In genomic region chr15:52963865-52964264, GRCh38 we compare ENCODE assay signal across 24 cellular contexts.
DNase-seq lines count a peak whose midpoint lies in the region; ATAC-seq, FAIRE-seq and TF ChIP-seq lines count a peak whose summit lies in the region.
"Had no signal": no experiment of that assay in that cellular context is flagged by ENCODE, and none has a peak within 500 bp of the region (broad histone marks: within the 10 kb centered on the region; RNA-seq: fewer than 3 reads in every experiment).

No MANE protein-coding gene starts in this region.

- no peaks in the 10 kb centered on the region for H3K9me3 ChIP-seq in liver (ENCODE audit: control insufficient read depth in 4 of 4, low read length in 3 of 4)
- no peaks in the 10 kb centered on the region for H3K9me3 ChIP-seq in HepG2 (ENCODE audit: low read length)
- no peaks in the 10 kb centered on the region for H3K9me3 ChIP-seq in right lobe of liver
- H3K9me3 ChIP-seq: A549; BLaER1 treated with 17β-estradiol and CSF1 and Interleukin-3, amounts not matched to agents 10 nM and 100 nM; Caco-2 had no signal

- H2AFZ ChIP-seq in HepG2 (ENCODE audit: low read length), result no peak overlapping the region

- no peak overlapping the region for H3K9ac ChIP-seq in liver (ENCODE audit: low read depth in 1 of 2, low read length in 2 of 2)
- H3K9ac ChIP-seq in HepG2 (ENCODE audit: insufficient read depth, low read depth, low read length), result no peak overlapping the region
- H3K9ac ChIP-seq: BLaER1 treated with 17β-estradiol and CSF1 and Interleukin-3, amounts not matched to agents 10 nM and 100 nM had no signal

- TF ChIP-seq RAD21 in liver (IDR thresholded peaks at IDR 0.05) (peak; percentile 48 to 57), HepG2 (CRISPR knock-in tag; IDR thresholded peaks at IDR 0.05) (no peak)

- POLR2A ChIA-PET in HepG2 (lab: Yijun Ruan, JAX), result no interaction called here

- TF ChIP-seq EP300 in HepG2 (IDR thresholded peaks at IDR 0.05; ENCODE audit: low read depth in 2 of 2, low read length in 2 of 2), result no peak
- TF ChIP-seq EP300 in HepG2 (CRISPR knock-in tag; IDR thresholded peaks at IDR 0.05; ENCODE audit: borderline replicate concordance), result no peak

- CTCF ChIA-PET in HepG2 (lab: Yijun Ruan, JAX; ENCODE audit: low intra/inter-chr PET ratio, low total read pairs), result no interaction called here

- no peak overlapping the region for H3K4me2 ChIP-seq in HepG2 (ENCODE audit: low read depth, low read length)
- H3K4me2 ChIP-seq: A549; BLaER1 treated with 17β-estradiol and CSF1 and Interleukin-3, amounts not matched to agents 10 nM and 100 nM had no signal

- intact Hi-C loops in HepG2 (cut with micrococcal nuclease; ENCODE audit: unreplicated experiment), result no loop called here
- intact Hi-C loops in right lobe of liver (cut with DNase I), result loop anchor here in 1 of 2 donors (10.0 kb wide), 1 partner anchor 179 kb away; no protein-coding TSS in a partner anchor

- H3K79me2 ChIP-seq in HepG2 (ENCODE audit: insufficient read depth, low read length), result no peaks in the 10 kb centered on the region

- TF ChIP-seq CTCF in liver (IDR thresholded peaks at IDR 0.05; ENCODE audit: low read depth, low read length, missing input control) (no peak), HepG2 (CRISPR knock-in tag; IDR thresholded peaks at IDR 0.05) (no peak), right lobe of liver (IDR thresholded peaks at IDR 0.05) (no peak)

- H3K4me3 ChIP-seq in liver (ENCODE audit: low read depth in 1 of 3, low read length in 3 of 3) (no peak overlapping the region), HepG2 (replicated peaks in 1 of 3; ENCODE audit: insufficient read depth in 1 of 3, low read depth in 2 of 3, low read length in 3 of 3) (no peak overlapping the region), right lobe of liver (no peak overlapping the region)
- H3K4me3 ChIP-seq: A549; BLaER1 treated with 17β-estradiol and CSF1 and Interleukin-3, amounts not matched to agents 10 nM and 100 nM; GM12878 had no signal

- ATAC-seq in HepG2 (no peak), right lobe of liver (peak; percentile 84 to 93 (median 91))
- ATAC-seq: A549; CD8-positive, alpha-beta T cell; GM12878 had no signal

- in situ Hi-C loops in HepG2 (cut with HindIII; ENCODE audit: extremely low pct_ligation_motif_present, low pct_unique_long_range_greater_than_20kb), result no loop called here

- DNase-seq in HepG2 (ENCODE audit: low spot score) (no peak), right lobe of liver (no peak), DMS114 treated with DMSO at 0.1 percent for 48 hours (lab: John Stamatoyannopoulos, UW; ENCODE audit: unreplicated experiment) (no peak), mucosa of gallbladder (ENCODE audit: low spot score) (no peak)
- DNase-seq: AML-193; Caco-2; Calu3; CD4-positive, alpha-beta T cell; CD8-positive, alpha-beta T cell; DMS153; DMS53; DMS79; DND-41; EL; GDM1 had no signal

- H3K27me3 ChIP-seq in liver (ENCODE audit: control insufficient read depth in 4 of 4, insufficient read depth in 4 of 4, low read length in 3 of 4) (no peaks in the 10 kb centered on the region), HepG2 (ENCODE audit: control insufficient read depth in 1 of 2, insufficient read depth in 2 of 2, low read length in 2 of 2) (no peaks in the 10 kb centered on the region; a peak in 1 of 5 replicates), right lobe of liver (no peaks in the 10 kb centered on the region)
- H3K27me3 ChIP-seq: BLaER1 treated with 17β-estradiol and CSF1 and Interleukin-3, amounts not matched to agents 10 nM and 100 nM had no signal

- H3K4me1 ChIP-seq in liver (ENCODE audit: control insufficient read depth in 4 of 4, insufficient read depth in 4 of 4, low read length in 3 of 4), result peaks cover 0 to 14% (median 12%) of the 10 kb centered on the region in 4 donors
- no peaks in the 10 kb centered on the region for H3K4me1 ChIP-seq in HepG2 (ENCODE audit: insufficient read depth, low read length)
- peaks cover 0 to 18% (median 7%) of the 10 kb centered on the region in 4 donors for H3K4me1 ChIP-seq in right lobe of liver
- H3K4me1 ChIP-seq: A549, Caco-2 had no signal

- BruUV-seq in HepG2 (replicated peaks; lab: Mats Ljungman, UMichigan), result no TSS peak

- TF ChIP-seq POLR2A in HepG2 (IDR thresholded peaks at IDR 0.05; ENCODE audit: insufficient read depth in 1 of 2, low read depth in 2 of 2, low read length in 2 of 2) (no peak), right lobe of liver (IDR thresholded peaks at IDR 0.05) (no peak)

- FAIRE-seq in HepG2 (lab: Jason Lieb, UNC), result no peak
- FAIRE-seq: A549, D721Med, GM12878, GM12892, GM18507 had no signal

- H3K27ac ChIP-seq in liver (ENCODE audit: low read depth in 1 of 2, low read length in 2 of 2) (peak overlapping the region in 1 of 2 donors; percentile 13), HepG2 (ENCODE audit: extremely low read length, insufficient read depth, low read length) (no peak overlapping the region), right lobe of liver (peak overlapping the region in 2 of 3 donors; percentile 0 to 50)
- H3K27ac ChIP-seq: 22Rv1; A549; BLaER1 treated with 17β-estradiol and CSF1 and Interleukin-3, amounts not matched to agents 10 nM and 100 nM; C4-2B had no signal

- H3K36me3 ChIP-seq in liver (ENCODE audit: control insufficient read depth in 4 of 4, insufficient read depth in 3 of 4, low read depth in 1 of 4, low read length in 3 of 4), result no peaks in the 10 kb centered on the region
- no peaks in the 10 kb centered on the region for H3K36me3 ChIP-seq in HepG2 (replicated peaks in 1 of 2; ENCODE audit: control insufficient read depth in 1 of 2, insufficient read depth in 2 of 2, low read length in 2 of 2)
- H3K36me3 ChIP-seq in right lobe of liver, result no peaks in the 10 kb centered on the region
- H3K36me3 ChIP-seq: BLaER1 treated with 17β-estradiol and CSF1 and Interleukin-3, amounts not matched to agents 10 nM and 100 nM had no signal

- no peaks in the 10 kb centered on the region for H4K20me1 ChIP-seq in HepG2 (ENCODE audit: insufficient read depth, low read length)
- H4K20me1 ChIP-seq: BLaER1 treated with 17β-estradiol and CSF1 and Interleukin-3, amounts not matched to agents 10 nM and 100 nM had no signal

TF ChIP-seq in liver, 16 proteins besides CTCF, POLR2A, EP300 and RAD21 (continues in another document):
- TF ChIP-seq NR2F2 (IDR thresholded peaks at IDR 0.05), result no peak
- no peak for TF ChIP-seq ATF3 (IDR thresholded peaks at IDR 0.05)
- peak; percentile 43 to 85 for TF ChIP-seq RXRA (IDR thresholded peaks at IDR 0.05)
- no peak for TF ChIP-seq GABPA (IDR thresholded peaks at IDR 0.05 in 1 of 2, conservative IDR thresholded peaks at IDR 0.05 in 1 of 2)
- TF ChIP-seq JUND (IDR thresholded peaks at IDR 0.05), result peak in 1 of 2 donors; percentile 12

TF ChIP-seq in HepG2, 621 proteins besides CTCF, POLR2A, EP300 and RAD21:
- TF ChIP-seq ETV6 (CRISPR knock-in tag; conservative IDR thresholded peaks at IDR 0.05), result no peak
- no peak for TF ChIP-seq ZSCAN30 (CRISPR knock-in tag; IDR thresholded peaks at IDR 0.05)
- no peak for TF ChIP-seq ZNF678 (CRISPR knock-in tag; IDR thresholded peaks at IDR 0.05)
- TF ChIP-seq E2F2 (CRISPR knock-in tag; IDR thresholded peaks at IDR 0.05; ENCODE audit: borderline replicate concordance), result no peak
- TF ChIP-seq KDM5B (CRISPR knock-in tag; IDR thresholded peaks at IDR 0.05; ENCODE audit: borderline replicate concordance), result no peak
- no peak for TF ChIP-seq JARID2 (CRISPR knock-in tag; IDR thresholded peaks at IDR 0.05; ENCODE audit: insufficient replicate concordance)
